In the genomic region with DNA sequence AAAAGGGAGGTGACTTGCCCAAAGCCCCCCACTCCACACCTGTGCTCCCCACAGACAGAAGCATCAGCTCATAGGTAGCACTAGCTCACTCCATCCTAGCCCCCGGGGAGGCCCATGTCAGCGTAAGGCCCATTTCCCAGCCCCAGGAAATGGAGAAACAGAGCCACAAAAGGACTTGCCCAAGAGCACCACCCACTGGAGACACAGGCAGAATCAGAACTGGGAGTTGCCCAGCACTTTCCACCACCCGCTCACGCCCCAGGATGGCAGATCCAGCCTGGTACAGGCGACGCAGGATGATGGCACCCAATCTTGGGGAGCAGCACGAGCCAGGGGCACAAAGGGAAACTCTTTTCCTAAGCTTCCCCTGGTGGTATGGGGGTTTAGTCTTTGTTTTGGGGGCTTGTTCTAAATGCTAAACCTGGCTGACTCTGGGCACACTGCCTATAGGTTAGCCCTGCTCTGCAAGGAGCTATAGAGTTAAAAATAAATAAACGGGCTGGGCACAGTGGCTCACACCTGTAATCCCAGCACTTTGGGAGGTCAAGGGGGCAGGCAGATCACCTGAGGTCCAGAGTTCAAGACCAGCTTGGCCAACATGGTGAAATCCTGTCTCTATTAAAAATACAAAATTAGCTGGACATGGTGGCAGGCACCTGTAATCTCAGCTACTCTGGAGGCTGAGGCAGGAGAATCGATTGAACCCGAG, we compare ENCODE assay signal across 21 cellular contexts. TPM values are rescaled to one million over a fixed set of nuclear protein-coding genes. Genes with fewer than 3 reads are reported as not detected.
DNase-seq lines count a peak whose midpoint lies in the region; ATAC-seq, FAIRE-seq and TF ChIP-seq lines count a peak whose summit lies in the region.
"Had no signal": no experiment of that assay in that cellular context is flagged by ENCODE, and none has a peak within 500 bp of the region (broad histone marks: within the 10 kb centered on the region; RNA-seq: fewer than 3 reads in every experiment).

No MANE protein-coding gene starts in this region.

- H3K4me3 ChIP-seq in DOHH2 (ENCODE audit: low read length) (no peak overlapping the region), Loucy (ENCODE audit: low read length, poor library complexity, severe bottlenecking) (no peak overlapping the region), astrocyte (ENCODE audit: insufficient read depth, low read depth, low read length) (no peak overlapping the region), right cardiac atrium (ENCODE audit: low read length) (no peak overlapping the region)
- H3K4me3 ChIP-seq: BLaER1 treated with 17β-estradiol and CSF1 and Interleukin-3, amounts not matched to agents 10 nM and 100 nM; PC-9 had no signal

- H3K4me1 Mint-ChIP-seq in astrocyte (ENCODE audit: low read depth, unreplicated experiment): peaks cover 1% of the 10 kb centered on the region

- FAIRE-seq in astrocyte (lab: Jason Lieb, UNC): no peak
- FAIRE-seq: GM12892 had no signal

- H3K79me2 ChIP-seq in DOHH2 (ENCODE audit: control insufficient read depth, low read length) (no peaks in the 10 kb centered on the region), Loucy (ENCODE audit: insufficient read depth, low read length) (peaks cover 10% of the 10 kb centered on the region; the same call in 1 of the 2 replicates), astrocyte (ENCODE audit: insufficient read depth, low read length) (no peaks in the 10 kb centered on the region)

- H3F3A ChIP-seq in DOHH2 (ENCODE audit: control insufficient read depth, insufficient read depth) (no peaks in the 10 kb centered on the region), Loucy (ENCODE audit: low read depth) (no peaks in the 10 kb centered on the region)

- H3K4me1 ChIP-seq in DOHH2 (ENCODE audit: control insufficient read depth, low read length): peaks cover 11% of the 10 kb centered on the region
- H3K4me1 ChIP-seq in Loucy (ENCODE audit: insufficient read depth, low read length, poor library complexity, severe bottlenecking): peaks cover 38% of the 10 kb centered on the region
- peaks cover 9% of the 10 kb centered on the region for H3K4me1 ChIP-seq in astrocyte (ENCODE audit: insufficient read depth, low read length)
- no peaks in the 10 kb centered on the region for H3K4me1 ChIP-seq in right cardiac atrium (ENCODE audit: control insufficient read depth, insufficient read depth, low read length)

- H3K4me3 Mint-ChIP-seq in astrocyte (ENCODE audit: unreplicated experiment): no peak overlapping the region
- H3K4me3 Mint-ChIP-seq: T-helper 1 cell treated with Interleukin-12 subunit alpha and Interleukin-12 subunit beta and Interleukin-4 antibody, amounts not matched to agents 30 μg/mL and 1 μg/mL, for 36 hours had no signal

- H3K9me3 Mint-ChIP-seq in astrocyte (ENCODE audit: unreplicated experiment): peaks cover 6% of the 10 kb centered on the region

- intact Hi-C loops in right cardiac atrium (cut with DNase I): no loop called here

- H4K20me1 ChIP-seq in DOHH2 (ENCODE audit: control insufficient read depth, insufficient read depth, low read depth, low read length) (no peaks in the 10 kb centered on the region), Loucy (ENCODE audit: insufficient read depth, low read length, poor library complexity, severe bottlenecking) (no peaks in the 10 kb centered on the region), astrocyte (ENCODE audit: insufficient read depth, low read length) (no peaks in the 10 kb centered on the region)
- H4K20me1 ChIP-seq: BLaER1 treated with 17β-estradiol and CSF1 and Interleukin-3, amounts not matched to agents 10 nM and 100 nM had no signal

- DNase-seq in astrocyte (ENCODE audit: low read depth) (no peak), left lobe of liver (ENCODE audit: low spot score) (no peak), right cardiac atrium (no peak), Ammon's horn (ENCODE audit: low spot score) (no peak)
- no peak for DNase-seq in stimulated activated CD4-positive, alpha-beta T cell treated with anti-CD3 and anti-CD28 coated beads, Interleukin-4, amount 100 ng/mL, for 1 hour
- DNase-seq: DMS153, MV-4-11, NCI-H1436 treated with DMSO at 0.1 percent for 48 hours, NCI-H2081, NCI-H526, PC-9, SK-N-SH had no signal

- H3K27me3 ChIP-seq in DOHH2 (ENCODE audit: control insufficient read depth, low read length) (no peaks in the 10 kb centered on the region), Loucy (ENCODE audit: insufficient read depth, low read length, poor library complexity, severe bottlenecking) (no peaks in the 10 kb centered on the region), astrocyte (ENCODE audit: insufficient read depth, low read length) (no peaks in the 10 kb centered on the region), right cardiac atrium (ENCODE audit: control insufficient read depth, insufficient read depth) (no peaks in the 10 kb centered on the region)
- H3K27me3 ChIP-seq: BLaER1 treated with 17β-estradiol and CSF1 and Interleukin-3, amounts not matched to agents 10 nM and 100 nM had no signal

- no peak overlapping the region for H3K9ac ChIP-seq in Loucy (ENCODE audit: low read depth, low read length, poor library complexity, severe bottlenecking)
- H3K9ac ChIP-seq in astrocyte (ENCODE audit: low read length): no peak overlapping the region
- H3K9ac ChIP-seq: BLaER1 treated with 17β-estradiol and CSF1 and Interleukin-3, amounts not matched to agents 10 nM and 100 nM; SK-N-SH had no signal

- H3K36me3 ChIP-seq in DOHH2 (ENCODE audit: control insufficient read depth, low read length): no peaks in the 10 kb centered on the region
- no peaks in the 10 kb centered on the region for H3K36me3 ChIP-seq in Loucy (ENCODE audit: insufficient read depth, low read length)
- no peaks in the 10 kb centered on the region for H3K36me3 ChIP-seq in astrocyte (ENCODE audit: insufficient read depth, low read length)

- TF ChIP-seq CTCF in DOHH2 (IDR thresholded peaks at IDR 0.05; ENCODE audit: low read depth, low read length, poor library complexity, severe bottlenecking) (peak; percentile 28), Loucy (conservative IDR thresholded peaks at IDR 0.05; ENCODE audit: low read length) (peak; percentile 49), astrocyte (IDR thresholded peaks at IDR 0.05; ENCODE audit: insufficient read depth, low read depth, low read length) (peak; percentile 6)

- H3K27ac ChIP-seq in DOHH2 (ENCODE audit: low read depth, low read length) (no peak overlapping the region), astrocyte (ENCODE audit: low read depth, low read length) (no peak overlapping the region), right cardiac atrium (ENCODE audit: low read length) (no peak overlapping the region)
- H3K27ac ChIP-seq: BLaER1 treated with 17β-estradiol and CSF1 and Interleukin-3, amounts not matched to agents 10 nM and 100 nM; PC-9 had no signal

- H3K9me2 ChIP-seq in DOHH2 (replicated peaks; ENCODE audit: control insufficient read depth, low read length) (no peaks in the 10 kb centered on the region), Loucy (replicated peaks; ENCODE audit: low read depth, low read length) (no peaks in the 10 kb centered on the region)
- H3K9me2 ChIP-seq: SK-N-SH had no signal

- peak; percentile 25 for ATAC-seq in left lobe of liver
- no peak for ATAC-seq in right cardiac atrium
- ATAC-seq in HG03520 (IDR thresholded peaks at IDR 0.05; ENCODE audit: unreplicated experiment): no peak
- ATAC-seq: Right ventricle myocardium inferior had no signal

- H3K36me3 Mint-ChIP-seq in astrocyte (ENCODE audit: low read depth, unreplicated experiment): no peaks in the 10 kb centered on the region

- WGBS in right cardiac atrium: 88% methylated on average over 10 of the region's 10 CpGs

- no peaks in the 10 kb centered on the region for H3K27me3 Mint-ChIP-seq in astrocyte (ENCODE audit: low read depth, unreplicated experiment)

- H3K4me2 ChIP-seq in DOHH2 (ENCODE audit: low read length) (no peak overlapping the region), Loucy (ENCODE audit: low read depth, low read length, poor library complexity, severe bottlenecking) (no peak overlapping the region), astrocyte (ENCODE audit: low read length) (no peak overlapping the region)
- H3K4me2 ChIP-seq: PC-9, SK-N-SH had no signal

- no peak overlapping the region for H2AFZ ChIP-seq in Loucy (ENCODE audit: low read length)
- H2AFZ ChIP-seq in astrocyte (ENCODE audit: low read depth, low read length): no peak overlapping the region
- H2AFZ ChIP-seq: PC-9 had no signal

- peaks cover 2% of the 10 kb centered on the region; the same call in 1 of the 2 replicates for H3K9me3 ChIP-seq in DOHH2 (ENCODE audit: control insufficient read depth, insufficient read depth, low read length)
- H3K9me3 ChIP-seq in Loucy (ENCODE audit: insufficient read depth, low read depth, low read length): peaks cover 5% of the 10 kb centered on the region; the same call in 1 of the 2 replicates
- H3K9me3 ChIP-seq in astrocyte (ENCODE audit: insufficient read depth, low read depth, low read length): no peaks in the 10 kb centered on the region
- H3K9me3 ChIP-seq in right cardiac atrium (ENCODE audit: control insufficient read depth, low read length): no peaks in the 10 kb centered on the region
- H3K9me3 ChIP-seq: SK-N-SH had no signal

- no peak overlapping the region for H3K27ac Mint-ChIP-seq in astrocyte (ENCODE audit: unreplicated experiment)
- H3K27ac Mint-ChIP-seq: T-helper 1 cell treated with Interleukin-12 subunit alpha and Interleukin-12 subunit beta and Interleukin-4 antibody, amounts not matched to agents 30 μg/mL and 1 μg/mL, for 36 hours had no signal

RNA-seq across cellular contexts. Expression of a gene that starts 11.8 kb away (rescaled TPM):
- not detected in 2 replicates for total RNA-seq in astrocyte
- total RNA-seq in left lobe of liver: not detected
- total RNA-seq in right cardiac atrium: under 1 TPM in 1 of 4 donors, not detected in 3; 0.06 TPM
- not detected for polyA plus RNA-seq in right cardiac atrium
- total RNA-seq: LHCN-M2, PC-9, Right ventricle myocardium inferior had no signal
- polyA plus RNA-seq: AG04450, SK-N-SH had no signal
